ENCODE assay signal across 19 cellular contexts in genomic region chr1:10852018-10852417, GRCh38. TPM values are rescaled to one million over a fixed set of nuclear protein-coding genes. Genes with fewer than 3 reads are reported as not detected.
DNase-seq lines count a peak whose midpoint lies in the region; ATAC-seq and TF ChIP-seq lines count a peak whose summit lies in the region.
"Had no signal": no experiment of that assay in that cellular context is flagged by ENCODE, and none has a peak within 500 bp of the region (broad histone marks: within the 10 kb centered on the region; RNA-seq: fewer than 3 reads in every experiment).

No MANE protein-coding gene starts in this region.

- intact Hi-C loops in heart left ventricle (cut with DNase I), result no loop called here
- intact Hi-C loops in left cardiac atrium (cut with DNase I), result no loop called here
- intact Hi-C loops in gastrocnemius medialis (cut with DNase I; ENCODE audit: low total_unique reads), result loop anchor here (10.0 kb wide), 1 partner anchor 1617 kb away; the partner anchor contains the start of gene H6PD
- intact Hi-C loops in activated CD4-positive, alpha-beta T cell treated with anti-CD3 and anti-CD28 coated beads, Interleukin-2, amount 10 ng/mL, durations not matched to agents 24 days and 14 days (cut with micrococcal nuclease), result no loop called here

- peak; percentile 25 to 72 (median 45) for ATAC-seq in heart left ventricle
- ATAC-seq in left cardiac atrium, result peak; percentile 49 to 51
- peak in 1 of 2 donors; percentile 12 for ATAC-seq in gastrocnemius medialis
- ATAC-seq: HCT116 had no signal

- H3K9ac ChIP-seq in mesendoderm (ENCODE audit: low read length), result no peak overlapping the region

- no peak overlapping the region for H2BK5ac ChIP-seq in mesendoderm (ENCODE audit: low read length)

- H3K9me3 Mint-ChIP-seq in activated CD4-positive, alpha-beta T cell treated with anti-CD3 and anti-CD28 coated beads, Interleukin-2, amount 10 ng/mL, durations not matched to agents 24 days and 14 days, result no peaks in the 10 kb centered on the region

- H3K36me3 ChIP-seq in heart left ventricle, result no peaks in the 10 kb centered on the region
- H3K36me3 ChIP-seq in mesendoderm (ENCODE audit: control insufficient read depth, insufficient read depth, low read length), result no peaks in the 10 kb centered on the region
- H3K36me3 ChIP-seq in gastrocnemius medialis, result no peaks in the 10 kb centered on the region
- H3K36me3 ChIP-seq in brain microvascular endothelial cell (replicated peaks), result no peaks in the 10 kb centered on the region

- in situ Hi-C loops in gastrocnemius medialis (cut with MboI; ENCODE audit: low sequenced_read_pairs in 4 of 4) (loop anchor here in 1 of 4 donors (10.0 kb wide), 1 partner anchor 57 kb away; the partner anchor contains the start of gene CASZ1), brain microvascular endothelial cell (cut with HindIII; ENCODE audit: low pct_ligation_motif_present, low sequenced_read_pairs) (no loop called here)

- no peak overlapping the region for H3K4me2 ChIP-seq in mesendoderm (ENCODE audit: low read length)

- TF ChIP-seq POLR2A in heart left ventricle (IDR thresholded peaks at IDR 0.05) (no peak), gastrocnemius medialis (IDR thresholded peaks at IDR 0.05) (no peak)

- no peak overlapping the region for H3K4me3 Mint-ChIP-seq in activated CD4-positive, alpha-beta T cell treated with anti-CD3 and anti-CD28 coated beads, Interleukin-2, amount 10 ng/mL, durations not matched to agents 24 days and 14 days
- H3K4me3 Mint-ChIP-seq: CD4-positive, alpha-beta memory T cell; HFFc6 had no signal

- H3K9me3 ChIP-seq in heart left ventricle (peaks cover 0 to 2% (median 0%) of the 10 kb centered on the region in 12 donors), gastrocnemius medialis (no peaks in the 10 kb centered on the region)

- H2AK5ac ChIP-seq in mesendoderm (ENCODE audit: low read length), result no peak overlapping the region

- H2BK15ac ChIP-seq in mesendoderm (replicated peaks; ENCODE audit: low read depth), result no peak overlapping the region

- no peaks in the 10 kb centered on the region for H3K4me1 Mint-ChIP-seq in activated CD4-positive, alpha-beta T cell treated with anti-CD3 and anti-CD28 coated beads, Interleukin-2, amount 10 ng/mL, durations not matched to agents 24 days and 14 days
- H3K4me1 Mint-ChIP-seq: CD4-positive, alpha-beta memory T cell had no signal

- H3K4me3 ChIP-seq in heart left ventricle (no peak overlapping the region), mesendoderm (ENCODE audit: low read length) (no peak overlapping the region), gastrocnemius medialis (no peak overlapping the region), brain microvascular endothelial cell (ENCODE audit: low read depth, low read length) (no peak overlapping the region)

- no peaks in the 10 kb centered on the region for H3K79me1 ChIP-seq in mesendoderm (ENCODE audit: low read length)

- peak in 1 of 5 donors; percentile 26 for DNase-seq in heart left ventricle
- DNase-seq in left cardiac atrium, result no peak
- DNase-seq in mesendoderm, result no peak
- peak in 1 of 2 donors; percentile 40 for DNase-seq in gastrocnemius medialis
- DNase-seq in HK-2 (ENCODE audit: unreplicated experiment), result no peak
- no peak for DNase-seq in brain microvascular endothelial cell
- DNase-seq in activated CD4-positive, alpha-beta T cell treated with anti-CD3 and anti-CD28 coated beads, Interleukin-2, amount 10 ng/mL, durations not matched to agents 24 days and 14 days, result no peak
- no peak for DNase-seq in AG08396 (ENCODE audit: low spot score)
- DNase-seq: ACHN; AML-193; CD4-positive, alpha-beta memory T cell; DMS153; DMS79; GDM1; GOT3; HFFc6; IMR-90 had no signal

- H3K18ac ChIP-seq in mesendoderm (ENCODE audit: low read length), result no peak overlapping the region

- H3K79me2 ChIP-seq in mesendoderm (ENCODE audit: control insufficient read depth, insufficient read depth, low read length), result no peaks in the 10 kb centered on the region

- no peak overlapping the region for H4K8ac ChIP-seq in mesendoderm (ENCODE audit: low read depth, low read length)

- no peak overlapping the region for H3K4ac ChIP-seq in mesendoderm (ENCODE audit: low read depth, low read length)

- H3K4me1 ChIP-seq in heart left ventricle, result peaks cover 0 to 19% (median 0%) of the 10 kb centered on the region in 12 donors
- H3K4me1 ChIP-seq in mesendoderm (ENCODE audit: control insufficient read depth, low read depth, low read length), result no peaks in the 10 kb centered on the region
- peaks cover 28 to 32% of the 10 kb centered on the region in 2 donors for H3K4me1 ChIP-seq in gastrocnemius medialis

- H4K5ac ChIP-seq in mesendoderm (ENCODE audit: low read length), result no peak overlapping the region

- no peaks in the 10 kb centered on the region for H3K27me3 ChIP-seq in heart left ventricle
- no peaks in the 10 kb centered on the region for H3K27me3 ChIP-seq in mesendoderm (ENCODE audit: insufficient read depth, low read length, poor library complexity)
- H3K27me3 ChIP-seq in gastrocnemius medialis, result no peaks in the 10 kb centered on the region
- peaks cover 19% of the 10 kb centered on the region for H3K27me3 ChIP-seq in brain microvascular endothelial cell (replicated peaks)

- no peaks in the 10 kb centered on the region for H3K36me3 Mint-ChIP-seq in activated CD4-positive, alpha-beta T cell treated with anti-CD3 and anti-CD28 coated beads, Interleukin-2, amount 10 ng/mL, durations not matched to agents 24 days and 14 days (ENCODE audit: low read depth)
- H3K36me3 Mint-ChIP-seq: CD4-positive, alpha-beta memory T cell had no signal

- no peaks in the 10 kb centered on the region for H3K27me3 Mint-ChIP-seq in activated CD4-positive, alpha-beta T cell treated with anti-CD3 and anti-CD28 coated beads, Interleukin-2, amount 10 ng/mL, durations not matched to agents 24 days and 14 days

- H3K23ac ChIP-seq in mesendoderm (ENCODE audit: low read length), result peak overlapping the region; percentile 45

- H3K27ac Mint-ChIP-seq in activated CD4-positive, alpha-beta T cell treated with anti-CD3 and anti-CD28 coated beads, Interleukin-2, amount 10 ng/mL, durations not matched to agents 24 days and 14 days, result no peak overlapping the region
- H3K27ac Mint-ChIP-seq: CD4-positive, alpha-beta memory T cell; HFFc6 had no signal

- no peak overlapping the region for H2BK120ac ChIP-seq in mesendoderm (ENCODE audit: low read depth, low read length)

- TF ChIP-seq CTCF in heart left ventricle (IDR thresholded peaks at IDR 0.05) (no peak), gastrocnemius medialis (IDR thresholded peaks at IDR 0.05 in 4 of 5, conservative IDR thresholded peaks at IDR 0.05 in 1 of 5) (no peak), brain microvascular endothelial cell (IDR thresholded peaks at IDR 0.05; ENCODE audit: low read depth, low read length, missing control alignments) (no peak)

- 55 to 73% (median 60%) methylated on average over 7 to 8 of the region's 8 CpGs for WGBS in heart left ventricle, 4 donors
- WGBS in mesendoderm (ENCODE audit: extremely low coverage, insufficient coverage, low lambda C conversion rate), result no CpG with 5 or more reads among the region's 8 CpGs

- H3K27ac ChIP-seq in heart left ventricle, result no peak overlapping the region
- H3K27ac ChIP-seq in mesendoderm (ENCODE audit: low read depth, low read length), result no peak overlapping the region
- peak overlapping the region; percentile 77 to 84 (median 82) for H3K27ac ChIP-seq in gastrocnemius medialis
- no peak overlapping the region for H3K27ac ChIP-seq in brain microvascular endothelial cell
- H3K27ac ChIP-seq: C4-2B had no signal

- no peak overlapping the region for H3K56ac ChIP-seq in mesendoderm (ENCODE audit: low read length)

RNA-seq across cellular contexts. Expression of gene CASZ1, which starts 55.6 kb away (rescaled TPM):
- total RNA-seq in heart left ventricle (10 to 100 TPM; 39.5 to 84.9 (median 63.2) TPM), left cardiac atrium (10 to 100 TPM; 37.6 to 68.2 TPM), gastrocnemius medialis (100 to 1,000 TPM in 1 of 4 donors, 10 to 100 TPM in 3; 19.1 to 121 (median 80.6) TPM)
- polyA plus RNA-seq in heart left ventricle, result 10 to 100 TPM; 28.8 to 50.0 TPM
- 4.4 TPM for polyA plus RNA-seq in mesendoderm (2013, experiment 1 of 2)
- 5.1 TPM for polyA plus RNA-seq in mesendoderm (2013, experiment 2 of 2)
- 6.9 and 7.5 TPM in 2 replicates for total RNA-seq in activated CD4-positive, alpha-beta T cell treated with anti-CD3 and anti-CD28 coated beads, Interleukin-2, amount 10 ng/mL, durations not matched to agents 24 days and 14 days

Comparison
In these comparisons a context has a peak if more than half of its experiments do, and no peak if none do; other contexts are left out.
1. H3K27ac ChIP-seq: peak in gastrocnemius medialis (4 of 4); none in heart left ventricle (0 of 12), mesendoderm (single experiment) and brain microvascular endothelial cell (single experiment).